ENCODE assay signal across 11 cellular contexts in the genomic region with DNA sequence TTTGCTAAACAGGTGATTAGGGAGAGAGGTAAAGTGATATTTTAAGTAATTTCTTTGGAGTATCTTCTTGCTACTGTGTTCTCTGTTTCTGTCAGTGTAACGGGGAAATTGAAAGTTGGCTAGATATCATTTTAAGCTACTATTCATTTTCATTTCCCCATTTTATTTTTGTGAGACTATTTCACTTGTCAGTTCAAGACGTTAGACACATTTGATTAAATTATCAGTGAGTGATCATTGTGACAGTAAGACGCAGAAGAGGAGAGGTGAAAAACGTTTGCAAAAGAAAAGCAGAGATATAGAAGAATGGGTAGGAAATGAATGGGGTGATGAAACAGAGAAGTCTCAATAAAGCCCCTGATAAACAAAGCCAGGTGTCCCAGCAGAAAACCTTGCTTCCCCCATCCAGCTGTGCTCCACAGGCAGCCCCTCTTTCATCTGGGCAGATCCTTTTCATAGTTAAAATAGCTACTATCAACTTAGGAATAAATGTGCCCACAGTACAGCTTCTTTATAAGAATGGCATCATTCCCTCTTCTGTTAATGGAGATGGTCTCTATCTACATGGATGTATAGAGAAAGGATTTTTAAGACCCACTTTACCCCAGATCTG.
A peak's percentile ranks its signal among the peaks of the same experiment; 100 is the strongest.
DNase-seq lines count a peak whose midpoint lies in the region; ATAC-seq and TF ChIP-seq lines count a peak whose summit lies in the region.
"Had no signal": no experiment of that assay in that cellular context is flagged by ENCODE, and none has a peak within 500 bp of the region (broad histone marks: within the 10 kb centered on the region; RNA-seq: fewer than 3 reads in every experiment).

No MANE protein-coding gene starts in this region.

- H3K27me3 ChIP-seq in esophagus squamous epithelium, result no peaks in the 10 kb centered on the region
- H3K27me3 ChIP-seq in CD4-positive, alpha-beta memory T cell (ENCODE audit: insufficient read depth, low read length), result no peaks in the 10 kb centered on the region

- H3K27ac Mint-ChIP-seq in WTC11, result peak overlapping the region; percentile 36
- H3K27ac Mint-ChIP-seq in CD4-positive, alpha-beta memory T cell, result peak overlapping the region in 3 of 7 donors; percentile 15 to 50 (median 39)
- H3K27ac Mint-ChIP-seq: activated CD4-positive, alpha-beta memory T cell treated with anti-CD3 and anti-CD28 coated beads, Interleukin-2, amount 10 ng/mL, durations not matched to agents 7 days and 5 days had no signal

- H3K4me1 ChIP-seq in esophagus squamous epithelium, result no peaks in the 10 kb centered on the region
- H3K4me1 ChIP-seq in CD4-positive, alpha-beta memory T cell (ENCODE audit: insufficient read depth, low read length), result peaks cover 46% of the 10 kb centered on the region

- WGBS in esophagus squamous epithelium, 2 donors, result 54 to 66% methylated on average over 4 of the region's 4 CpGs

- TF ChIP-seq CTCF in WTC11 (IDR thresholded peaks at IDR 0.05) (no peak), esophagus squamous epithelium (IDR thresholded peaks at IDR 0.05) (no peak)

- H3K4me3 Mint-ChIP-seq in WTC11, result no peak overlapping the region
- peak overlapping the region in 4 of 8 donors; percentile 7 to 49 (median 23) for H3K4me3 Mint-ChIP-seq in CD4-positive, alpha-beta memory T cell
- H3K4me3 Mint-ChIP-seq: activated CD4-positive, alpha-beta memory T cell treated with anti-CD3 and anti-CD28 coated beads, Interleukin-2, amount 10 ng/mL, durations not matched to agents 7 days and 5 days had no signal

- peaks cover 4% of the 10 kb centered on the region; the same call in 1 of the 2 replicates for H3K27me3 Mint-ChIP-seq in WTC11 (ENCODE audit: low read depth)
- no peaks in the 10 kb centered on the region for H3K27me3 Mint-ChIP-seq in CD4-positive, alpha-beta memory T cell
- H3K27me3 Mint-ChIP-seq: activated CD4-positive, alpha-beta memory T cell treated with anti-CD3 and anti-CD28 coated beads, Interleukin-2, amount 10 ng/mL, durations not matched to agents 7 days and 5 days had no signal

- DNase-seq in WTC11 (ENCODE audit: low spot score) (peak; percentile 36), esophagus squamous epithelium (lab: John Stamatoyannopoulos, UW) (no peak)
- no peak for DNase-seq in CD4-positive, alpha-beta memory T cell
- DNase-seq in stimulated activated naive CD4-positive, alpha-beta T cell (lab: John Stamatoyannopoulos, UW), result no peak
- DNase-seq in stimulated activated CD4-positive, alpha-beta T cell treated with anti-CD3 and anti-CD28 coated beads, Interleukin-4, amount 100 ng/mL, for 24 hours, result no peak
- DNase-seq: activated CD4-positive, alpha-beta memory T cell treated with anti-CD3 and anti-CD28 coated beads, Interleukin-2, amount 10 ng/mL, durations not matched to agents 7 days and 5 days; NCI-H2081 had no signal

- CTCF ChIA-PET in WTC11 (lab: Charles Lee), result interaction anchor here (0.5 to 2.1 kb wide), 6 partner anchors 9 to 111 kb away, joined by 3 to 9 read pairs (median 4); no protein-coding TSS in a partner anchor
- CTCF ChIA-PET in CD4-positive, alpha-beta memory T cell (lab: Charles Lee; ENCODE audit: partially characterized antibody), result interaction anchor here (1.0 to 1.4 kb wide), 3 partner anchors 14 to 38 kb away, joined by 3 to 4 read pairs (median 3); no protein-coding TSS in a partner anchor

- peaks cover 0 to 9% (median 0%) of the 10 kb centered on the region in 3 donors for H3K9me3 ChIP-seq in esophagus squamous epithelium
- H3K9me3 ChIP-seq in CD4-positive, alpha-beta memory T cell (ENCODE audit: control insufficient read depth in 1 of 2, low read length in 2 of 2), result no peaks in the 10 kb centered on the region

- no peak overlapping the region for H3K4me3 ChIP-seq in esophagus squamous epithelium
- no peak overlapping the region for H3K4me3 ChIP-seq in CD4-positive, alpha-beta memory T cell (ENCODE audit: low read length in 2 of 2)

- peaks cover 53% of the 10 kb centered on the region for H3K9me3 Mint-ChIP-seq in WTC11
- peaks cover 0 to 39% (median 13%) of the 10 kb centered on the region in 8 donors for H3K9me3 Mint-ChIP-seq in CD4-positive, alpha-beta memory T cell

- ATAC-seq in GM18511 (IDR thresholded peaks at IDR 0.05; ENCODE audit: unreplicated experiment) (peak; percentile 76), GM21515 (IDR thresholded peaks at IDR 0.05; ENCODE audit: unreplicated experiment) (peak; percentile 80), HG03108 (IDR thresholded peaks at IDR 0.05; ENCODE audit: unreplicated experiment) (peak; percentile 88), WTC11 (peak; percentile 76)

- H3K27ac ChIP-seq in esophagus squamous epithelium, result no peak overlapping the region
- no peak overlapping the region for H3K27ac ChIP-seq in CD4-positive, alpha-beta memory T cell (ENCODE audit: low read depth, low read length)
- H3K27ac ChIP-seq: HL-60 had no signal

- TF ChIP-seq POLR2A in esophagus squamous epithelium (IDR thresholded peaks at IDR 0.05), result no peak

- peaks cover 24% of the 10 kb centered on the region for H3K4me1 Mint-ChIP-seq in WTC11
- peaks cover 48 to 80% (median 68%) of the 10 kb centered on the region in 4 donors for H3K4me1 Mint-ChIP-seq in CD4-positive, alpha-beta memory T cell

- H3K36me3 ChIP-seq in esophagus squamous epithelium, result no peaks in the 10 kb centered on the region
- H3K36me3 ChIP-seq in CD4-positive, alpha-beta memory T cell (ENCODE audit: insufficient read depth, low read length), result no peaks in the 10 kb centered on the region

- intact Hi-C loops in esophagus squamous epithelium (cut with DNase I), result no loop called here
- intact Hi-C loops in CD4-positive, alpha-beta memory T cell (cut with micrococcal nuclease), result no loop called here

- POLR2A ChIA-PET in WTC11 (lab: Charles Lee), result no interaction called here
- POLR2A ChIA-PET in CD4-positive, alpha-beta memory T cell (lab: Charles Lee; ENCODE audit: partially characterized antibody), result interaction anchor here (0.9 to 51.2 kb wide), 3 partner anchors 9 to 41 kb away, joined by 5 to 2213 read pairs (median 194); no protein-coding TSS in a partner anchor

- H3K36me3 Mint-ChIP-seq in WTC11, result peaks cover 52% of the 10 kb centered on the region
- H3K36me3 Mint-ChIP-seq in CD4-positive, alpha-beta memory T cell, result peaks cover 50 to 51% of the 10 kb centered on the region in 2 donors

TF ChIP-seq in WTC11, 78 proteins besides CTCF, POLR2A, EP300 and RAD21:
- TF ChIP-seq ZNF423 (CRISPR knock-in tag; IDR thresholded peaks at IDR 0.05) (peak; percentile 20; the same call in 1 of the 2 replicates), ZNF232 (CRISPR knock-in tag; IDR thresholded peaks at IDR 0.05) (no peak)
